1 cellular context compared by ENCODE assay signal in genomic region chr18:49678440-49678839, GRCh38.
TF ChIP-seq lines count a peak whose summit lies in the region.

No MANE protein-coding gene starts in this region.

TF ChIP-seq in H1, 55 proteins besides CTCF, POLR2A, EP300 and RAD21:
- TF ChIP-seq TBP (IDR thresholded peaks at IDR 0.05; ENCODE audit: low read depth, low read length) (no peak), KDM1A (IDR thresholded peaks at IDR 0.05; ENCODE audit: borderline replicate concordance, low read length) (no peak), CHD7 (IDR thresholded peaks at IDR 0.05; ENCODE audit: insufficient replicate concordance, low read length) (no peak), SIX5 (IDR thresholded peaks at IDR 0.05; ENCODE audit: low read depth, low read length) (no peak), HDAC2 (IDR thresholded peaks at IDR 0.05; ENCODE audit: borderline replicate concordance in 1 of 2, low read depth in 2 of 2, low read length in 2 of 2) (no peak), CBX5 (IDR thresholded peaks at IDR 0.05; ENCODE audit: low read depth, low read length) (no peak), BCL11A (IDR thresholded peaks at IDR 0.05; ENCODE audit: low read depth in 2 of 2, low read length in 2 of 2) (no peak)
